In the genomic region with DNA sequence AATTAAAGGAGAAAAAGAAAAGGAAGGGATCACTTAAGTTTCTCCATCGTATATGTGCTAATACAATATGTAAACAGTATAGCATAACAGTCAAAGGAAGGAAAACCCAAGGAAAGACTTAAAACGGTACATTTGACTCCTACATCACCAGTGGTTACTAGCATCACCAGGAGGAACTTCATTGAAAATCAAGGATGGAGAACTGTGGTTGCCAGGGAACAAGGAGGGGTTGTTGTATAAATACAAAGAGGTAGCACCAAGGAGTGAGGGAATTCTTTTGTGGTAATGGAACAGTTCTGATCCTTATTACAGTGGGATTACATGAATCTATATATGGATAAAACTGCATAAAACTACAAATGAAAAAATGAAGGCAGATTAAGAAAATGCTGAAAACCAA, we compare ENCODE assay signal across 1 cellular context.
TF ChIP-seq lines count a peak whose summit lies in the region.

No MANE protein-coding gene starts in this region.

TF ChIP-seq in K562, 482 proteins besides CTCF, POLR2A, EP300 and RAD21:
- TF ChIP-seq CREB1 (IDR thresholded peaks at IDR 0.05) (no peak), CREB1 (CRISPR knock-in tag; IDR thresholded peaks at IDR 0.05) (no peak), SRF (CRISPR knock-in tag; IDR thresholded peaks at IDR 0.05) (no peak), RBM39 (optimal IDR thresholded peaks at IDR 0.05; ENCODE audit: low read depth, low read length) (no peak), FOXA1 (IDR thresholded peaks at IDR 0.05; ENCODE audit: borderline replicate concordance) (no peak), ZC3H4 (CRISPR knock-in tag; IDR thresholded peaks at IDR 0.05; ENCODE audit: borderline replicate concordance) (no peak)
- TF ChIP-seq, protein P1, sequence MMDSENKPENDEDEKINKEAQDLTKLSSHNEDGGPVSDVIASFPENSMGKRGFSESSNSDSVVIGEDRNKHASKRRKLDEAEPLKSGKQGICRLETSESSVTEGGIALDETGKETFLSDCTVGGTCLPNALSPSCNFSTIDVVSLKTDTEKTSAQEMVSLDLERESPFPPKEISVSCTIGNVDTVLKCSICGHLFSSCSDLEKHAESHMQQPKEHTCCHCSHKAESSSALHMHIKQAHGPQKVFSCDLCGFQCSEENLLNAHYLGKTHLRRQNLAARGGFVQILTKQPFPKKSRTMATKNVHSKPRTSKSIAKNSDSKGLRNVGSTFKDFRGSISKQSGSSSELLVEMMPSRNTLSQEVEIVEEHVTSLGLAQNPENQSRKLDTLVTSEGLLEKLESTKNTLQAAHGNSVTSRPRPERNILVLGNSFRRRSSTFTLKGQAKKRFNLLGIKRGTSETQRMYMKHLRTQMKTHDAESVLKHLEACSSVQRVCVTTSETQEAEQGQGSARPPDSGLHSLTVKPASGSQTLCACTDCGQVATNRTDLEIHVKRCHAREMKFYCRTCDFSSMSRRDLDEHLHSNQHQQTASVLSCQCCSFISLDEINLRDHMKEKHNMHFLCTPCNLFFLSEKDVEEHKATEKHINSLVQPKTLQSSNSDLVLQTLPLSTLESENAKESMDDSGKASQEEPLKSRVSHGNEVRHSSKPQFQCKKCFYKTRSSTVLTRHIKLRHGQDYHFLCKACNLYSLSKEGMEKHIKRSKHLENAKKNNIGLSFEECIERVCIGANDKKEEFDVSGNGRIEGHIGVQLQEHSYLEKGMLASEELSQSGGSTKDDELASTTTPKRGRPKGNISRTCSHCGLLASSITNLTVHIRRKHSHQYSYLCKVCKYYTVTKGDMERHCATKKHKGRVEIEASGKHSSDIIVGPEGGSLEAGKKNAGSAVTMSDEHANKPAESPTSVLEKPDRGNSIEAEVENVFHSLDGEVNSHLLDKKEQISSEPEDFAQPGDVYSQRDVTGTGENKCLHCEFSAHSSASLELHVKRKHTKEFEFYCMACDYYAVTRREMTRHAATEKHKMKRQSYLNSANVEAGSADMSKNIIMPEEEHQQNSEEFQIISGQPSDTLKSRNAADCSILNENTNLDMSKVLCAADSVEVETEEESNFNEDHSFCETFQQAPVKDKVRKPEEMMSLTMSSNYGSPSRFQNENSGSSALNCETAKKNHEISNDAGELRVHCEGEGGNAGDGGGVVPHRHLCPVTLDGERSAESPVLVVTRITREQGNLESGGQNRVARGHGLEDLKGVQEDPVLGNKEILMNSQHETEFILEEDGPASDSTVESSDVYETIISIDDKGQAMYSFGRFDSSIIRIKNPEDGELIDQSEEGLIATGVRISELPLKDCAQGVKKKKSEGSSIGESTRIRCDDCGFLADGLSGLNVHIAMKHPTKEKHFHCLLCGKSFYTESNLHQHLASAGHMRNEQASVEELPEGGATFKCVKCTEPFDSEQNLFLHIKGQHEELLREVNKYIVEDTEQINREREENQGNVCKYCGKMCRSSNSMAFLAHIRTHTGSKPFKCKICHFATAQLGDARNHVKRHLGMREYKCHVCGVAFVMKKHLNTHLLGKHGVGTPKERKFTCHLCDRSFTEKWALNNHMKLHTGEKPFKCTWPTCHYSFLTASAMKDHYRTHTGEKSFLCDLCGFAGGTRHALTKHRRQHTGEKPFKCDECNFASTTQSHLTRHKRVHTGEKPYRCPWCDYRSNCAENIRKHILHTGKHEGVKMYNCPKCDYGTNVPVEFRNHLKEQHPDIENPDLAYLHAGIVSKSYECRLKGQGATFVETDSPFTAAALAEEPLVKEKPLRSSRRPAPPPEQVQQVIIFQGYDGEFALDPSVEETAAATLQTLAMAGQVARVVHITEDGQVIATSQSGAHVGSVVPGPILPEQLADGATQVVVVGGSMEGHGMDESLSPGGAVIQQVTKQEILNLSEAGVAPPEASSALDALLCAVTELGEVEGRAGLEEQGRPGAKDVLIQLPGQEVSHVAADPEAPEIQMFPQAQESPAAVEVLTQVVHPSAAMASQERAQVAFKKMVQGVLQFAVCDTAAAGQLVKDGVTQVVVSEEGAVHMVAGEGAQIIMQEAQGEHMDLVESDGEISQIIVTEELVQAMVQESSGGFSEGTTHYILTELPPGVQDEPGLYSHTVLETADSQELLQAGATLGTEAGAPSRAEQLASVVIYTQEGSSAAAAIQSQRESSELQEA (IDR thresholded peaks at IDR 0.05; ENCODE audit: low read depth): no peak
